20 cellular contexts compared by ENCODE assay signal in the genomic region with DNA sequence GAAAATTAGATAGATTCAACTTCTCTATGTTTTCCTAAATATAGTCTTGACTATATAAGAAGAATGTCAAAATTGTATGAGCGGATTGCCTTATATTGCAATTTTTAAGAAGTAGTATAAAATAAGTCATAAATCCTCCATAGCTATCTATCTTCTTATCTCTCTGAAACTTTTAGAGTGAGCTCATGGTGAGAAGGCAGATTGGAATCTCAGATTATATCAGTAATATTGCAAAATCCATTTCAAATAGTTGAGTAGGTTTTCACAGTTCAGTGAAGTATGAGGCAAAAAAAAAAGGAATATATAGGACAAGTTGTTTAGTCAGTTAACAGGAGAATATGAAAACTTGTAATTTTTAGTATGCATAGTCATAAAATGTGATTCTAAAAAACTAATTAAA.
DNase-seq lines count a peak whose midpoint lies in the region; ATAC-seq and TF ChIP-seq lines count a peak whose summit lies in the region.
"Had no signal": no experiment of that assay in that cellular context is flagged by ENCODE, and none has a peak within 500 bp of the region (broad histone marks: within the 10 kb centered on the region; RNA-seq: fewer than 3 reads in every experiment).

No MANE protein-coding gene starts in this region.

- TF ChIP-seq CTCF in mammary epithelial cell (conservative IDR thresholded peaks at IDR 0.05 in 1 of 2, IDR thresholded peaks at IDR 0.05 in 1 of 2; ENCODE audit: extremely low read depth in 1 of 2, insufficient read depth in 1 of 2, low read depth in 1 of 2, low read length in 2 of 2), result no peak
- no peak for TF ChIP-seq CTCF in MCF 10A (IDR thresholded peaks at IDR 0.05; ENCODE audit: unreplicated experiment)
- TF ChIP-seq CTCF in SK-N-SH (IDR thresholded peaks at IDR 0.05), result no peak
- no peak for TF ChIP-seq CTCF in fibroblast of villous mesenchyme (IDR thresholded peaks at IDR 0.05; ENCODE audit: insufficient read depth, low read depth, low read length)
- TF ChIP-seq CTCF in glutamatergic neuron (IDR thresholded peaks at IDR 0.05; ENCODE audit: partially characterized antibody, unreplicated experiment), result no peak

- no peak overlapping the region for H3K4me3 ChIP-seq in mammary epithelial cell (replicated peaks in 1 of 3; ENCODE audit: insufficient read depth in 1 of 3, low read depth in 2 of 3, low read length in 3 of 3)
- H3K4me3 ChIP-seq in SK-N-SH (ENCODE audit: low read depth in 2 of 2, low read length in 1 of 2), result no peak overlapping the region
- H3K4me3 ChIP-seq in fibroblast of villous mesenchyme (ENCODE audit: low read depth, low read length), result no peak overlapping the region
- H3K4me3 ChIP-seq: HAP-1, Peyer's patch, psoas muscle had no signal

- intact Hi-C loops in mammary epithelial cell (cut with micrococcal nuclease), result no loop called here
- intact Hi-C loops in MCF 10A (cut with micrococcal nuclease), result no loop called here

- H3K9ac ChIP-seq in mammary epithelial cell (ENCODE audit: insufficient read depth, low read length), result no peak overlapping the region
- no peak overlapping the region for H3K9ac ChIP-seq in SK-N-SH

- H3K4me2 ChIP-seq in mammary epithelial cell (ENCODE audit: insufficient read depth, low read depth, low read length), result no peak overlapping the region
- H3K4me2 ChIP-seq in SK-N-SH, result no peak overlapping the region

- H3K9me3 ChIP-seq in mammary epithelial cell (replicated peaks; ENCODE audit: insufficient read depth, low read length) (no peaks in the 10 kb centered on the region), SK-N-SH (no peaks in the 10 kb centered on the region)
- H3K9me3 ChIP-seq: BE2C, HAP-1, Peyer's patch, psoas muscle had no signal

- BruUV-seq in mammary epithelial cell (replicated peaks; lab: Mats Ljungman, UMichigan), result no TSS peak
- BruUV-seq in MCF 10A (replicated peaks; lab: Mats Ljungman, UMichigan), result no TSS peak

- peak; percentile 59 for DNase-seq in mammary epithelial cell
- no peak for DNase-seq in MCF 10A (ENCODE audit: unreplicated experiment)
- DNase-seq in SK-N-SH, result no peak
- DNase-seq in fibroblast of villous mesenchyme (ENCODE audit: low read depth), result peak; percentile 73
- no peak for DNase-seq in DMS 273 (lab: John Stamatoyannopoulos, UW; ENCODE audit: unreplicated experiment)
- DNase-seq in glutamatergic neuron, result no peak
- no peak for DNase-seq in HuH-7 (ENCODE audit: low spot score)
- DNase-seq: activated CD4-positive, alpha-beta T cell treated with anti-CD3 and anti-CD28 coated beads for 4 hours; activated T-cell treated with anti-CD3 and anti-CD28 coated beads, Interleukin-2, amount 50 U/mL, for 4 hours; amniotic stem cell; BE2C; cortex of kidney; DND-41; MM.1S; NCI-H1436 treated with DMSO at 0.1 percent for 48 hours; NCI-H524; Peyer's patch; psoas muscle had no signal

- TF ChIP-seq RAD21 in SK-N-SH (IDR thresholded peaks at IDR 0.05; ENCODE audit: low read length), result no peak

- H3K36me3 ChIP-seq in mammary epithelial cell (ENCODE audit: insufficient read depth, low read length) (no peaks in the 10 kb centered on the region), SK-N-SH (replicated peaks in 1 of 2; ENCODE audit: control insufficient read depth in 1 of 2, insufficient read depth in 2 of 2, low read length in 1 of 2) (no peaks in the 10 kb centered on the region)
- H3K36me3 ChIP-seq: BE2C, HAP-1, Peyer's patch had no signal

- H3K27ac Mint-ChIP-seq in MCF 10A (ENCODE audit: low read depth, unreplicated experiment), result no peak overlapping the region
- no peak overlapping the region for H3K27ac Mint-ChIP-seq in glutamatergic neuron (ENCODE audit: unreplicated experiment)

- CTCF ChIA-PET in mammary epithelial cell (lab: Charles Lee; ENCODE audit: low non-redundant PET), result no interaction called here
- CTCF ChIA-PET in MCF 10A (lab: Yijun Ruan, JAX), result no interaction called here
- CTCF ChIA-PET in SK-N-SH (lab: Yijun Ruan, JAX), result no interaction called here

- H3F3A ChIP-seq in SK-N-SH (replicated peaks; ENCODE audit: insufficient read depth), result no peaks in the 10 kb centered on the region

- no peaks in the 10 kb centered on the region for H3K27me3 Mint-ChIP-seq in MCF 10A (ENCODE audit: insufficient read depth, unreplicated experiment)
- no peaks in the 10 kb centered on the region for H3K27me3 Mint-ChIP-seq in glutamatergic neuron (ENCODE audit: unreplicated experiment)

- peak in 1 of 2 experiments; percentile 90; a peak in 2 of 4 replicates for TF ChIP-seq EP300 in SK-N-SH (IDR thresholded peaks at IDR 0.05; ENCODE audit: borderline replicate concordance in 1 of 2, low read depth in 1 of 2, low read length in 1 of 2)

- H3K79me2 ChIP-seq in mammary epithelial cell (ENCODE audit: insufficient read depth, low read length) (no peaks in the 10 kb centered on the region), SK-N-SH (ENCODE audit: insufficient read depth) (no peaks in the 10 kb centered on the region)

- H3K4me1 ChIP-seq in mammary epithelial cell (ENCODE audit: insufficient read depth, low read length) (no peaks in the 10 kb centered on the region), SK-N-SH (ENCODE audit: control insufficient read depth in 1 of 2, insufficient read depth in 2 of 2, low read depth in 1 of 2, low read length in 1 of 2) (peaks cover 0 to 4% of the 10 kb centered on the region in 2 experiments; a peak in 1 of 4 replicates)
- H3K4me1 ChIP-seq: BE2C, HAP-1, Peyer's patch, psoas muscle had no signal

- H3K9me3 Mint-ChIP-seq in MCF 10A (ENCODE audit: unreplicated experiment) (no peaks in the 10 kb centered on the region), glutamatergic neuron (ENCODE audit: unreplicated experiment) (no peaks in the 10 kb centered on the region)
- H3K9me3 Mint-ChIP-seq: activated T-cell treated with anti-CD3 and anti-CD28 coated beads, Interleukin-2, amount 50 U/mL, for 4 hours had no signal

- H2AFZ ChIP-seq in mammary epithelial cell (ENCODE audit: low read depth, low read length) (no peak overlapping the region), SK-N-SH (ENCODE audit: low read depth) (no peak overlapping the region)

- no peaks in the 10 kb centered on the region for H3K36me3 Mint-ChIP-seq in MCF 10A (ENCODE audit: insufficient read depth, unreplicated experiment)
- H3K36me3 Mint-ChIP-seq in glutamatergic neuron (ENCODE audit: unreplicated experiment), result no peaks in the 10 kb centered on the region

- H4K20me1 ChIP-seq in mammary epithelial cell (ENCODE audit: insufficient read depth, low read length) (no peaks in the 10 kb centered on the region), SK-N-SH (ENCODE audit: insufficient read depth) (no peaks in the 10 kb centered on the region)

- H3K9me2 ChIP-seq in SK-N-SH, result no peaks in the 10 kb centered on the region

- dilution Hi-C loops in mammary epithelial cell (cut with HindIII; ENCODE audit: low sequenced_read_pairs), result no loop called here

- H3K4me1 Mint-ChIP-seq in MCF 10A (ENCODE audit: insufficient read depth, unreplicated experiment), result peaks cover 7% of the 10 kb centered on the region
- no peaks in the 10 kb centered on the region for H3K4me1 Mint-ChIP-seq in glutamatergic neuron (ENCODE audit: low read depth, unreplicated experiment)

- H3K27me3 ChIP-seq in mammary epithelial cell (ENCODE audit: insufficient read depth, low read length) (no peaks in the 10 kb centered on the region), SK-N-SH (ENCODE audit: insufficient read depth) (no peaks in the 10 kb centered on the region)
- H3K27me3 ChIP-seq: BE2C, Peyer's patch had no signal

- POLR2A ChIA-PET in MCF 10A (lab: Yijun Ruan, JAX) (no interaction called here), SK-N-SH (lab: Yijun Ruan, JAX) (no interaction called here)

- 100% methylated on average over 1 of the region's 1 CpG for WGBS in mammary epithelial cell (ENCODE audit: low coverage, missing lambda C conversion rate)
- 24% methylated on average over 1 of the region's 1 CpG for WGBS in SK-N-SH (ENCODE audit: low lambda C conversion rate)

- H3K4me3 Mint-ChIP-seq in MCF 10A (ENCODE audit: unreplicated experiment), result no peak overlapping the region
- H3K4me3 Mint-ChIP-seq in glutamatergic neuron (ENCODE audit: unreplicated experiment), result no peak overlapping the region
- H3K4me3 Mint-ChIP-seq: activated T-cell treated with anti-CD3 and anti-CD28 coated beads, Interleukin-2, amount 50 U/mL, for 4 hours had no signal

- H3K27ac ChIP-seq in mammary epithelial cell (ENCODE audit: insufficient read depth, low read depth, low read length) (no peak overlapping the region), SK-N-SH (ENCODE audit: low read depth in 2 of 2, low read length in 1 of 2) (0 out of 4 replicates have a peak overlapping the region, but pooled peaks of 1 of the 2 experiments have one; percentile 2)
- H3K27ac ChIP-seq: Peyer's patch, psoas muscle had no signal

- no peak for ATAC-seq in GM19455 (IDR thresholded peaks at IDR 0.05; ENCODE audit: unreplicated experiment)
- ATAC-seq: activated T-cell treated with anti-CD3 and anti-CD28 coated beads, Interleukin-2, amount 50 U/mL, for 4 hours; psoas muscle had no signal

- in situ Hi-C loops in mammary epithelial cell (cut with MboI; ENCODE audit: low sequenced_read_pairs in 2 of 2), result no loop called here

TF ChIP-seq in SK-N-SH, 30 proteins besides CTCF, POLR2A, EP300 and RAD21 (continues in another document):
- TF ChIP-seq MXI1 (IDR thresholded peaks at IDR 0.05; ENCODE audit: low read depth, low read length) (no peak), MEF2A (IDR thresholded peaks at IDR 0.05; ENCODE audit: borderline replicate concordance, low read depth) (peak; percentile 45; the same call in 1 of the 2 replicates), TEAD4 (IDR thresholded peaks at IDR 0.05; ENCODE audit: borderline replicate concordance, insufficient read depth) (peak; percentile 79; the same call in 1 of the 2 replicates), NRF1 (IDR thresholded peaks at IDR 0.05; ENCODE audit: low read depth, low read length) (no peak), FOXM1 (IDR thresholded peaks at IDR 0.05; ENCODE audit: low read depth) (0 out of 2 replicates have a peak, but pooled peaks have one; percentile 35), JUND (IDR thresholded peaks at IDR 0.05) (peak; percentile 95), TCF12 (IDR thresholded peaks at IDR 0.05) (peak; percentile 87)
- TF ChIP-seq, protein P1, sequence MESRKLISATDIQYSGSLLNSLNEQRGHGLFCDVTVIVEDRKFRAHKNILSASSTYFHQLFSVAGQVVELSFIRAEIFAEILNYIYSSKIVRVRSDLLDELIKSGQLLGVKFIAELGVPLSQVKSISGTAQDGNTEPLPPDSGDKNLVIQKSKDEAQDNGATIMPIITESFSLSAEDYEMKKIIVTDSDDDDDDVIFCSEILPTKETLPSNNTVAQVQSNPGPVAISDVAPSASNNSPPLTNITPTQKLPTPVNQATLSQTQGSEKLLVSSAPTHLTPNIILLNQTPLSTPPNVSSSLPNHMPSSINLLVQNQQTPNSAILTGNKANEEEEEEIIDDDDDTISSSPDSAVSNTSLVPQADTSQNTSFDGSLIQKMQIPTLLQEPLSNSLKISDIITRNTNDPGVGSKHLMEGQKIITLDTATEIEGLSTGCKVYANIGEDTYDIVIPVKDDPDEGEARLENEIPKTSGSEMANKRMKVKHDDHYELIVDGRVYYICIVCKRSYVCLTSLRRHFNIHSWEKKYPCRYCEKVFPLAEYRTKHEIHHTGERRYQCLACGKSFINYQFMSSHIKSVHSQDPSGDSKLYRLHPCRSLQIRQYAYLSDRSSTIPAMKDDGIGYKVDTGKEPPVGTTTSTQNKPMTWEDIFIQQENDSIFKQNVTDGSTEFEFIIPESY (IDR thresholded peaks at IDR 0.05; ENCODE audit: borderline replicate concordance, low read depth), result peak; percentile 19; the same call in 1 of the 2 replicates

Comparison
In these comparisons a context has a peak if more than half of its experiments do, and no peak if none do; other contexts are left out.
1. DNase-seq: peak in mammary epithelial cell (single experiment) and fibroblast of villous mesenchyme (single experiment); none in MCF 10A (single experiment), SK-N-SH (single experiment), DMS 273 (single experiment), glutamatergic neuron (single experiment) and HuH-7 (single experiment).